ENCODE assay signal across 14 cellular contexts in the genomic region with DNA sequence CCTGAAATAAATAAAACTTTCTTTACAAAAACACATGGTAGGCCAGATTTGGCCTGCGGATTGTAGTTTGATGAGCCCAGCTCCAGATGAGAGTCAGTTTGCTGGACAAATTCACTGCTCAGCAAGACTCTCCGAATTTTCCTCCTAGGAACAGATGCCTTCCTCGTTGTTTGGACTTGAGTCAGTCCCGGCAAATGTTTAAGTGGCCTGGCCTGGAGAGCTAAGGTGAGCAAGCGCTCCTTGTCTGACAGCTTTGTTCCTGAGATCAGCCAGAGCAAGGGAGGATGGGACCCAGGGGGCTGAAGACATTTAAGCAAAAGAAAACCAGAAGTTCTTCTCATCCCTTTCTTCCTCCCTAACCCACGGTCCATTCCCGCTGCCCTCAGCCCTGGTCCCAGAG. TPM values are rescaled to one million over a fixed set of nuclear protein-coding genes. Genes with fewer than 3 reads are reported as not detected.
DNase-seq lines count a peak whose midpoint lies in the region; ATAC-seq and TF ChIP-seq lines count a peak whose summit lies in the region.
"Had no signal": no experiment of that assay in that cellular context is flagged by ENCODE, and none has a peak within 500 bp of the region (broad histone marks: within the 10 kb centered on the region; RNA-seq: fewer than 3 reads in every experiment).

No MANE protein-coding gene starts in this region.

- H3K4me1 Mint-ChIP-seq in MCF 10A (ENCODE audit: insufficient read depth, unreplicated experiment) = no peaks in the 10 kb centered on the region
- H3K4me1 Mint-ChIP-seq: activated T-helper 17 cell treated with anti-CD3 and anti-CD28 coated beads, Interleukin-2, amount 50 U/mL, for 72 hours had no signal

- no peaks in the 10 kb centered on the region for H3K27me3 ChIP-seq in breast epithelium
- H3K27me3 ChIP-seq in ovary = no peaks in the 10 kb centered on the region
- no peaks in the 10 kb centered on the region for H3K27me3 ChIP-seq in upper lobe of right lung
- H3K27me3 ChIP-seq: esophagus squamous epithelium had no signal

- H3K4me3 Mint-ChIP-seq in MCF 10A (ENCODE audit: unreplicated experiment) = no peak overlapping the region
- H3K4me3 Mint-ChIP-seq: activated T-helper 17 cell treated with anti-CD3 and anti-CD28 coated beads, Interleukin-2, amount 50 U/mL, for 72 hours; stimulated activated naive CD8-positive, alpha-beta T cell treated with anti-CD3 and anti-CD28 coated beads, Interleukin-15, Interleukin-2, amounts not matched to agents 100 ng/mL and 50 ng/mL, for 24 hours had no signal

- TF ChIP-seq EP300 in ovary (IDR thresholded peaks at IDR 0.05) = no peak

- DNase-seq in breast epithelium (ENCODE audit: low spot score in 2 of 2) (no peak), MCF 10A (ENCODE audit: unreplicated experiment) (no peak), fibroblast of villous mesenchyme (ENCODE audit: low read depth) (no peak), ovary (no peak), upper lobe of right lung (no peak), head of caudate nucleus (no peak)
- DNase-seq in stimulated activated CD4-positive, alpha-beta T cell treated with anti-CD3 and anti-CD28 coated beads, Interleukin-4, amount 100 ng/mL, for 1 hour = no peak
- DNase-seq: Caco-2, esophagus squamous epithelium, NCI-H526 treated with DMSO at 0.1 percent for 48 hours, PC-3 had no signal

- H3K4me3 ChIP-seq in breast epithelium = peak overlapping the region; percentile 19 to 41 (median 27)
- H3K4me3 ChIP-seq in fibroblast of villous mesenchyme (ENCODE audit: low read depth, low read length) = peak overlapping the region; percentile 33
- H3K4me3 ChIP-seq in ovary = peak overlapping the region; percentile 23
- H3K4me3 ChIP-seq in upper lobe of right lung = peak overlapping the region; percentile 18

- ATAC-seq in upper lobe of right lung = peak; percentile 63
- no peak for ATAC-seq in HG03442 (IDR thresholded peaks at IDR 0.05; ENCODE audit: unreplicated experiment)
- ATAC-seq: activated T-helper 17 cell treated with anti-CD3 and anti-CD28 coated beads, Interleukin-2, amount 50 U/mL, for 72 hours; PC-3 had no signal

- no peak for TF ChIP-seq POLR2A in breast epithelium (IDR thresholded peaks at IDR 0.05)
- TF ChIP-seq POLR2A in ovary (IDR thresholded peaks at IDR 0.05) = no peak

- CTCF ChIA-PET in MCF 10A (lab: Yijun Ruan, JAX) = interaction anchor here (0.6 to 9.0 kb wide), 6 partner anchors 14 to 330 kb away, joined by 3 to 224 read pairs (median 4); a partner anchor contains a TSS

- H3K27me3 Mint-ChIP-seq in MCF 10A (ENCODE audit: insufficient read depth, unreplicated experiment) = no peaks in the 10 kb centered on the region
- H3K27me3 Mint-ChIP-seq: activated T-helper 17 cell treated with anti-CD3 and anti-CD28 coated beads, Interleukin-2, amount 50 U/mL, for 72 hours; stimulated activated naive CD8-positive, alpha-beta T cell treated with anti-CD3 and anti-CD28 coated beads, Interleukin-15, Interleukin-2, amounts not matched to agents 100 ng/mL and 50 ng/mL, for 24 hours had no signal

- POLR2A ChIA-PET in MCF 10A (lab: Yijun Ruan, JAX) = no interaction called here

- no TSS peak for BruUV-seq in MCF 10A (replicated peaks; lab: Mats Ljungman, UMichigan)

- H3K9me3 ChIP-seq in breast epithelium (no peaks in the 10 kb centered on the region), ovary (no peaks in the 10 kb centered on the region), upper lobe of right lung (no peaks in the 10 kb centered on the region)
- H3K9me3 ChIP-seq: Caco-2, esophagus squamous epithelium had no signal

- H3K36me3 Mint-ChIP-seq in MCF 10A (ENCODE audit: insufficient read depth, unreplicated experiment) = no peaks in the 10 kb centered on the region

- H3K9me3 Mint-ChIP-seq in MCF 10A (ENCODE audit: unreplicated experiment) = no peaks in the 10 kb centered on the region
- H3K9me3 Mint-ChIP-seq: activated T-helper 17 cell treated with anti-CD3 and anti-CD28 coated beads, Interleukin-2, amount 50 U/mL, for 72 hours; stimulated activated naive CD8-positive, alpha-beta T cell treated with anti-CD3 and anti-CD28 coated beads, Interleukin-15, Interleukin-2, amounts not matched to agents 100 ng/mL and 50 ng/mL, for 24 hours had no signal

- no peak for TF ChIP-seq CTCF in breast epithelium (IDR thresholded peaks at IDR 0.05)
- no peak for TF ChIP-seq CTCF in MCF 10A (IDR thresholded peaks at IDR 0.05; ENCODE audit: unreplicated experiment)
- no peak for TF ChIP-seq CTCF in fibroblast of villous mesenchyme (IDR thresholded peaks at IDR 0.05; ENCODE audit: insufficient read depth, low read depth, low read length)
- no peak for TF ChIP-seq CTCF in ovary (IDR thresholded peaks at IDR 0.05)
- no peak for TF ChIP-seq CTCF in upper lobe of right lung (IDR thresholded peaks at IDR 0.05)

- intact Hi-C loops in breast epithelium (cut with DNase I; ENCODE audit: low total_unique reads) (no loop called here), MCF 10A (cut with micrococcal nuclease) (no loop called here), ovary (cut with DNase I) (loop anchor here in 1 of 4 donors (10.0 kb wide), 1 partner anchor 82 kb away; no protein-coding TSS in a partner anchor), upper lobe of right lung (cut with DNase I) (no loop called here), head of caudate nucleus (cut with DNase I) (no loop called here)

- H3K27ac ChIP-seq in breast epithelium = peak overlapping the region; percentile 15 to 30
- no peak overlapping the region for H3K27ac ChIP-seq in ovary
- H3K27ac ChIP-seq in upper lobe of right lung = peak overlapping the region; percentile 37
- H3K27ac ChIP-seq: esophagus squamous epithelium had no signal

- H3K4me1 ChIP-seq in breast epithelium (no peaks in the 10 kb centered on the region), ovary (ENCODE audit: insufficient read depth) (no peaks in the 10 kb centered on the region), upper lobe of right lung (no peaks in the 10 kb centered on the region)
- H3K4me1 ChIP-seq: Caco-2, esophagus squamous epithelium had no signal

- WGBS in ovary, 3 donors = 81 to 92% (median 87%) methylated on average over 7 of the region's 7 CpGs

- H3K27ac Mint-ChIP-seq in MCF 10A (ENCODE audit: low read depth, unreplicated experiment) = no peak overlapping the region
- H3K27ac Mint-ChIP-seq: activated T-helper 17 cell treated with anti-CD3 and anti-CD28 coated beads, Interleukin-2, amount 50 U/mL, for 72 hours; stimulated activated naive CD8-positive, alpha-beta T cell treated with anti-CD3 and anti-CD28 coated beads, Interleukin-15, Interleukin-2, amounts not matched to agents 100 ng/mL and 50 ng/mL, for 24 hours had no signal

- no peaks in the 10 kb centered on the region for H3K36me3 ChIP-seq in breast epithelium
- H3K36me3 ChIP-seq in ovary = no peaks in the 10 kb centered on the region
- no peaks in the 10 kb centered on the region for H3K36me3 ChIP-seq in upper lobe of right lung
- H3K36me3 ChIP-seq: esophagus squamous epithelium had no signal

RNA-seq across cellular contexts. Expression of a gene that starts 40.2 kb away (rescaled TPM):
- 100 to 1,000 TPM in 2 of 3 donors, 10 to 100 TPM in 1; 63.5 to 194 (median 126) TPM for total RNA-seq in breast epithelium
- total RNA-seq in MCF 10A (2022) = 84.1 and 114 TPM in 2 replicates
- 71.7 and 637 TPM in 2 replicates for total RNA-seq in fibroblast of villous mesenchyme
- total RNA-seq in ovary = 100 to 1,000 TPM in 4 of 7 donors, 10 to 100 TPM in 3; 82.8 to 510 (median 113) TPM
- 100 to 1,000 TPM in 1 of 2 donors, 10 to 100 TPM in 1; 47.1 to 166 TPM for polyA plus RNA-seq in ovary
- 63.7 TPM for total RNA-seq in upper lobe of right lung

Comparison
In these comparisons a context has a peak if more than half of its experiments do, and no peak if none do; other contexts are left out.
1. H3K27ac ChIP-seq: peak in breast epithelium (2 of 2) and upper lobe of right lung (single experiment); none in ovary (0 of 2).
2. Peak in every context shown above with its lines, with median percentiles within 50 percentile points of each other: H3K4me3 ChIP-seq.